ENCODE assay signal across 8 cellular contexts in genomic region chr2:197514754-197515153, GRCh38. TPM values are rescaled to one million over a fixed set of nuclear protein-coding genes. Genes with fewer than 3 reads are reported as not detected.
DNase-seq lines count a peak whose midpoint lies in the region; ATAC-seq, FAIRE-seq and TF ChIP-seq lines count a peak whose summit lies in the region.

No MANE protein-coding gene starts in this region.

- H3K4me1 ChIP-seq in PC-3 (ENCODE audit: insufficient read depth, low read length) (peaks cover 17% of the 10 kb centered on the region), endodermal cell (ENCODE audit: control insufficient read depth, insufficient read depth, low read length) (no peaks in the 10 kb centered on the region), parathyroid adenoma (peaks cover 10% of the 10 kb centered on the region)

- no peaks in the 10 kb centered on the region for H3F3A ChIP-seq in PC-3 (ENCODE audit: low read length, unreplicated experiment)

- peaks cover 13% of the 10 kb centered on the region for H3K36me3 Mint-ChIP-seq in endodermal cell (ENCODE audit: low read depth)

- peak overlapping the region; percentile 84 for H3K4me3 Mint-ChIP-seq in endodermal cell

- H3K4me2 ChIP-seq in PC-3 (ENCODE audit: low read length) (peak overlapping the region; percentile 94), parathyroid adenoma (ENCODE audit: low read length) (peak overlapping the region; percentile 85)

- ATAC-seq in PC-3: no peak

- H4K20me1 ChIP-seq in PC-3 (ENCODE audit: low read length): peaks cover 20% of the 10 kb centered on the region

- no peak for FAIRE-seq in D721Med (lab: Jason Lieb, UNC)

- peak overlapping the region; percentile 89 for H3K4me3 ChIP-seq in PC-3 (ENCODE audit: low read length)
- peak overlapping the region; percentile 93 for H3K4me3 ChIP-seq in endodermal cell (ENCODE audit: low read length)
- H3K4me3 ChIP-seq in parathyroid adenoma (ENCODE audit: low read depth, low read length): peak overlapping the region; percentile 70

- peaks cover 23% of the 10 kb centered on the region for H3K4me1 Mint-ChIP-seq in endodermal cell

- H3K27me3 Mint-ChIP-seq in endodermal cell (ENCODE audit: insufficient read depth): no peaks in the 10 kb centered on the region

- CTCF ChIA-PET in PC-3 (lab: Charles Lee): no interaction called here
- CTCF ChIA-PET in HEK293T (lab: Yijun Ruan, JAX): no interaction called here

- H3K27me3 ChIP-seq in PC-3 (ENCODE audit: low read length): no peaks in the 10 kb centered on the region
- no peaks in the 10 kb centered on the region for H3K27me3 ChIP-seq in endodermal cell (ENCODE audit: control insufficient read depth, insufficient read depth, low read length, poor library complexity, severe bottlenecking)
- H3K27me3 ChIP-seq in parathyroid adenoma (ENCODE audit: control insufficient read depth, insufficient read depth, low read length): no peaks in the 10 kb centered on the region

- 0 out of 2 replicates have a peak, but pooled peaks cover 2% of the 10 kb centered on the region for H3K36me3 ChIP-seq in PC-3 (ENCODE audit: low read depth, low read length)
- H3K36me3 ChIP-seq in endodermal cell (ENCODE audit: control insufficient read depth, insufficient read depth, low read length): peaks cover 4% of the 10 kb centered on the region
- H3K36me3 ChIP-seq in parathyroid adenoma (ENCODE audit: control insufficient read depth, insufficient read depth, low read length): no peaks in the 10 kb centered on the region

- H3K27ac ChIP-seq in PC-3 (ENCODE audit: low read length) (peak overlapping the region; percentile 48; the same call in 1 of the 2 replicates), endodermal cell (ENCODE audit: low read depth, low read length) (no peak overlapping the region), parathyroid adenoma (peak overlapping the region; percentile 92)

- DNase-seq in SIG-M5 treated with dmso at 0.1 percent for 504 hours (lab: John Stamatoyannopoulos, UW; ENCODE audit: unreplicated experiment) (peak; percentile 28), SIG-M5 (lab: John Stamatoyannopoulos, UW) (no peak), PC-3 (peak; percentile 28), endodermal cell (no peak), D341Med (ENCODE audit: low spot score) (no peak), D721Med (ENCODE audit: insufficient read length, low spot score) (no peak), HEK293T (ENCODE audit: extremely low spot score) (no peak)

- WGBS in endodermal cell (ENCODE audit: insufficient coverage in 1 of 2, insufficient read length in 1 of 2), 2 experiments: 81 to 85% methylated on average over 2 to 3 of the region's 3 CpGs

- no TSS peak for BruUV-seq in PC-3 (replicated peaks; lab: Mats Ljungman, UMichigan)

- H3K9me2 ChIP-seq in PC-3 (replicated peaks; ENCODE audit: low read length): no peaks in the 10 kb centered on the region

- H2AFZ ChIP-seq in PC-3 (ENCODE audit: low read length): peak overlapping the region; percentile 96
- H2AFZ ChIP-seq in parathyroid adenoma: peak overlapping the region; percentile 89

- H3K27ac Mint-ChIP-seq in endodermal cell: peak overlapping the region; percentile 97

- H3K79me2 ChIP-seq in PC-3 (ENCODE audit: low read length) (peaks cover 49% of the 10 kb centered on the region), parathyroid adenoma (peaks cover 40% of the 10 kb centered on the region)

- POLR2A ChIA-PET in PC-3 (lab: Charles Lee; ENCODE audit: unreplicated experiment) (no interaction called here), HEK293T (lab: Yijun Ruan, JAX) (interaction anchor here (1.1 to 6.2 kb wide), 5 partner anchors 9 to 191 kb away, joined by 3 to 52 read pairs (median 12); partner anchors contain the start of genes HSPD1, HSPE1 and MARS2)

- H3K9me3 Mint-ChIP-seq in endodermal cell: peaks cover 5% of the 10 kb centered on the region

- intact Hi-C loops in PC-3 (cut with micrococcal nuclease): loop anchor here (5.0 kb wide), 3 partner anchors 63 to 193 kb away; partner anchors contain the start of gene MARS2

- peak overlapping the region; percentile 94 for H3K9ac ChIP-seq in PC-3 (ENCODE audit: low read length)
- H3K9ac ChIP-seq in endodermal cell (ENCODE audit: extremely low read depth, low read length, poor library complexity, severe bottlenecking): no peak overlapping the region
- no peak overlapping the region for H3K9ac ChIP-seq in parathyroid adenoma

- TF ChIP-seq CTCF in PC-3 (conservative IDR thresholded peaks at IDR 0.05; ENCODE audit: low read depth, low read length) (no peak), endodermal cell (conservative IDR thresholded peaks at IDR 0.05) (no peak), parathyroid adenoma (IDR thresholded peaks at IDR 0.05) (no peak), D721Med (IDR thresholded peaks at IDR 0.05; ENCODE audit: insufficient read depth, missing control alignments) (no peak)

- H3K9me3 ChIP-seq in PC-3 (ENCODE audit: low read length) (no peaks in the 10 kb centered on the region), endodermal cell (ENCODE audit: control insufficient read depth, low read length) (no peaks in the 10 kb centered on the region), parathyroid adenoma (ENCODE audit: control insufficient read depth, low read length) (no peaks in the 10 kb centered on the region)

TF ChIP-seq in HEK293T, 16 proteins besides CTCF, POLR2A, EP300 and RAD21:
- TF ChIP-seq ZNF384 (IDR thresholded peaks at IDR 0.05): no peak
- no peak for TF ChIP-seq SP1 (IDR thresholded peaks at IDR 0.05)
- TF ChIP-seq BHLHE40 (IDR thresholded peaks at IDR 0.05; ENCODE audit: borderline replicate concordance): no peak
- TF ChIP-seq L3MBTL2 (conservative IDR thresholded peaks at IDR 0.05): no peak
- no peak for TF ChIP-seq PKNOX1 (IDR thresholded peaks at IDR 0.05)
- TF ChIP-seq TARDBP (IDR thresholded peaks at IDR 0.05): no peak
- no peak for TF ChIP-seq NFRKB (IDR thresholded peaks at IDR 0.05)
- TF ChIP-seq FOXM1 (IDR thresholded peaks at IDR 0.05; ENCODE audit: borderline replicate concordance): no peak
- no peak for TF ChIP-seq ELF4 (IDR thresholded peaks at IDR 0.05)
- TF ChIP-seq ARNT (IDR thresholded peaks at IDR 0.05): no peak
- TF ChIP-seq CTBP1 (IDR thresholded peaks at IDR 0.05; ENCODE audit: borderline replicate concordance): no peak
- TF ChIP-seq HDGF (IDR thresholded peaks at IDR 0.05; ENCODE audit: borderline replicate concordance): no peak
- TF ChIP-seq SUZ12 (IDR thresholded peaks at IDR 0.05): no peak
- no peak for TF ChIP-seq LEF1 (IDR thresholded peaks at IDR 0.05; ENCODE audit: borderline replicate concordance)
- no peak for TF ChIP-seq FOXK2 (IDR thresholded peaks at IDR 0.05)
- no peak for TF ChIP-seq FOXA1 (IDR thresholded peaks at IDR 0.05)

RNA-seq across cellular contexts. Expression of gene MOB4, which starts 1.1 kb away (rescaled TPM):
- 16.8 and 24.9 TPM in 2 replicates for total RNA-seq in PC-3 (2014; rRNA removed)
- 10 to 100 TPM; 37.0 to 42.5 TPM for total RNA-seq in endodermal cell
- 56.3 TPM for polyA plus RNA-seq in endodermal cell (2013, experiment 1 of 2)
- 54.3 TPM for polyA plus RNA-seq in endodermal cell (2013, experiment 2 of 2)

RNA-seq across cellular contexts. Expression of gene HSPE1, which starts 14.6 kb away (rescaled TPM):
- total RNA-seq in PC-3 (2014; rRNA removed): 266 and 321 TPM in 2 replicates
- total RNA-seq in endodermal cell: 100 to 1,000 TPM; 198 to 218 TPM
- 212 TPM for polyA plus RNA-seq in endodermal cell (2013, experiment 1 of 2)
- polyA plus RNA-seq in endodermal cell (2013, experiment 2 of 2): 213 TPM

RNA-seq across cellular contexts. Expression of gene HSPD1, which starts 15.1 kb away (rescaled TPM):
- 396 and 410 TPM in 2 replicates for total RNA-seq in PC-3 (2014; rRNA removed)
- 100 to 1,000 TPM; 553 to 588 TPM for total RNA-seq in endodermal cell
- polyA plus RNA-seq in endodermal cell (2013, experiment 1 of 2): 377 TPM
- polyA plus RNA-seq in endodermal cell (2013, experiment 2 of 2): 365 TPM

Comparison
In these comparisons a context has a peak if more than half of its experiments do, and no peak if none do; other contexts are left out.
1. DNase-seq: peak in SIG-M5 treated with dmso at 0.1 percent for 504 hours (single experiment) and PC-3 (single experiment); none in SIG-M5 (single experiment), endodermal cell (single experiment), D341Med (single experiment), D721Med (single experiment) and HEK293T (single experiment).
2. Peak in every context shown above with its lines, with median percentiles within 50 percentile points of each other: H3K4me3 ChIP-seq.